ENCODE assay signal across 10 cellular contexts in the genomic region with DNA sequence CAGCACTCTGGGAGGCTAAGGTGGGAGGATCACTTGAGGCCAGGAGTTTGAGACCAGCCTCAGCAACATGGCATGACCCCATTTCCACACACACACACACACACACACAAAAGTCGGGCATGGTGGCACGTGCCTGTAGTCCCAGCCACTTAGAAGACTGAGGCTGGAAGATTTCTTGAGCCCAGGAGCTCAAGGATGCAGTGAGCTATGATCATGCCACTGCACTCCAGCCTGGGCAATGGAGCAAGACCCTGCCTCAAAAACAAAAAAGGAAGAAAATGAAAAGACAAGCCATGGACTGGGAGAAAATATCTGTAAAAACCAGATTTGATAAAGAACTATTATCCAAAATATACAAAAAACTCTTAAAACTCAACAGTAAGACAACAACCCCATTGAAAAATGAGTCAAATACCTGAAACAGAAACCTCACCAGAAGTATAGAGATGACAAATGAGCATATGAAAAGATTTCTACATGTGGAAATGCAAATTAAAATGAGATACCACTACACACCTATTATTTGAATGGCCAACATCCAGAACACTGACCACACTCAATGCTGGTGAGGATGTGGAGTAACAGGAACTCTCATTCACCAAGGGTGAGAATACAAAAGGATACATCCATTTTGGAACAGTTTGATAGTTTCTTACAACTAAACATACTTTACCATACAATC. TPM values are rescaled to one million over a fixed set of nuclear protein-coding genes. Genes with fewer than 3 reads are reported as not detected.
DNase-seq lines count a peak whose midpoint lies in the region; ATAC-seq and TF ChIP-seq lines count a peak whose summit lies in the region.
"Had no signal": no experiment of that assay in that cellular context is flagged by ENCODE, and none has a peak within 500 bp of the region (broad histone marks: within the 10 kb centered on the region; RNA-seq: fewer than 3 reads in every experiment).

No MANE protein-coding gene starts in this region.

- no peak for TF ChIP-seq CTCF in sigmoid colon (IDR thresholded peaks at IDR 0.05)

- 93 to 96% methylated on average over 2 of the region's 2 CpGs for WGBS in sigmoid colon, 2 donors

- TF ChIP-seq POLR2A in sigmoid colon (IDR thresholded peaks at IDR 0.05) = no peak

- H3K4me1 Mint-ChIP-seq in activated T-helper 2 cell treated with anti-CD3 and anti-CD28 coated beads, Interferon-gamma antibody, Interleukin-2, Interleukin-4, amounts not matched to agents 10 μg/mL and 5 μg/mL and 100 μg/mL, durations not matched to agents 14 hours and 24 hours and 36 hours (ENCODE audit: low read depth) = peaks cover 11% of the 10 kb centered on the region

- H3K4me3 Mint-ChIP-seq in activated T-helper 2 cell treated with anti-CD3 and anti-CD28 coated beads, Interferon-gamma antibody, Interleukin-2, Interleukin-4, amounts not matched to agents 10 μg/mL and 5 μg/mL and 100 μg/mL, durations not matched to agents 14 hours and 24 hours and 36 hours (ENCODE audit: low read depth) = no peak overlapping the region
- H3K4me3 Mint-ChIP-seq: central memory CD8-positive, alpha-beta T cell had no signal

- H3K9me3 Mint-ChIP-seq in activated T-helper 2 cell treated with anti-CD3 and anti-CD28 coated beads, Interferon-gamma antibody, Interleukin-2, Interleukin-4, amounts not matched to agents 10 μg/mL and 5 μg/mL and 100 μg/mL, durations not matched to agents 14 hours and 24 hours and 36 hours = no peaks in the 10 kb centered on the region
- H3K9me3 Mint-ChIP-seq: central memory CD8-positive, alpha-beta T cell had no signal

- ATAC-seq in GM18517 (IDR thresholded peaks at IDR 0.05; ENCODE audit: unreplicated experiment) = peak; percentile 68
- peak; percentile 49 for ATAC-seq in GM19467 (IDR thresholded peaks at IDR 0.05; ENCODE audit: unreplicated experiment)
- peak; percentile 68 for ATAC-seq in HG03025 (IDR thresholded peaks at IDR 0.05; ENCODE audit: low FRiP score, unreplicated experiment)

- peaks cover 6 to 83% (median 31%) of the 10 kb centered on the region in 4 donors for H3K36me3 ChIP-seq in sigmoid colon

- intact Hi-C loops in activated T-helper 2 cell treated with anti-CD3 and anti-CD28 coated beads, Interferon-gamma antibody, Interleukin-2, Interleukin-4, amounts not matched to agents 10 μg/mL and 5 μg/mL and 100 μg/mL, durations not matched to agents 14 hours and 24 hours and 36 hours (cut with micrococcal nuclease) = no loop called here
- intact Hi-C loops in sigmoid colon (cut with DNase I) = no loop called here

- H3K4me1 ChIP-seq in sigmoid colon = peaks cover 0 to 1% (median under 1%) of the 10 kb centered on the region in 4 donors

- H3K27me3 ChIP-seq in sigmoid colon = no peaks in the 10 kb centered on the region

- no peak overlapping the region for H3K4me3 ChIP-seq in sigmoid colon

- H3K27ac ChIP-seq in sigmoid colon = no peak overlapping the region

- H3K27me3 Mint-ChIP-seq in activated T-helper 2 cell treated with anti-CD3 and anti-CD28 coated beads, Interferon-gamma antibody, Interleukin-2, Interleukin-4, amounts not matched to agents 10 μg/mL and 5 μg/mL and 100 μg/mL, durations not matched to agents 14 hours and 24 hours and 36 hours (ENCODE audit: low read depth) = no peaks in the 10 kb centered on the region
- H3K27me3 Mint-ChIP-seq: central memory CD8-positive, alpha-beta T cell had no signal

- H3K9me3 ChIP-seq in sigmoid colon = no peaks in the 10 kb centered on the region

- TF ChIP-seq EP300 in sigmoid colon (IDR thresholded peaks at IDR 0.05) = no peak

- DNase-seq in activated T-helper 2 cell treated with anti-CD3 and anti-CD28 coated beads, Interferon-gamma antibody, Interleukin-2, Interleukin-4, amounts not matched to agents 10 μg/mL and 5 μg/mL and 100 μg/mL, durations not matched to agents 14 hours and 24 hours and 36 hours (ENCODE audit: low spot score) = no peak
- DNase-seq in SHP77 (lab: John Stamatoyannopoulos, UW) = no peak
- DNase-seq in NCI-H2196 (lab: John Stamatoyannopoulos, UW; ENCODE audit: unreplicated experiment) = no peak
- DNase-seq in DMS 273 (lab: John Stamatoyannopoulos, UW; ENCODE audit: unreplicated experiment) = no peak
- DNase-seq in sigmoid colon = no peak
- DNase-seq: MM.1S had no signal

- peak overlapping the region; percentile 14 for H3K27ac Mint-ChIP-seq in activated T-helper 2 cell treated with anti-CD3 and anti-CD28 coated beads, Interferon-gamma antibody, Interleukin-2, Interleukin-4, amounts not matched to agents 10 μg/mL and 5 μg/mL and 100 μg/mL, durations not matched to agents 14 hours and 24 hours and 36 hours

- peaks cover 71% of the 10 kb centered on the region for H3K36me3 Mint-ChIP-seq in activated T-helper 2 cell treated with anti-CD3 and anti-CD28 coated beads, Interferon-gamma antibody, Interleukin-2, Interleukin-4, amounts not matched to agents 10 μg/mL and 5 μg/mL and 100 μg/mL, durations not matched to agents 14 hours and 24 hours and 36 hours (ENCODE audit: low read depth)

RNA-seq across cellular contexts. Expression of gene DNAJA1, which starts 24.7 kb away (rescaled TPM):
- 257 and 259 TPM in 2 replicates for total RNA-seq in activated T-helper 2 cell treated with anti-CD3 and anti-CD28 coated beads, Interferon-gamma antibody, Interleukin-2, Interleukin-4, amounts not matched to agents 10 μg/mL and 5 μg/mL and 100 μg/mL, durations not matched to agents 14 hours and 24 hours and 36 hours
- 100 to 1,000 TPM in 1 of 4 donors, 10 to 100 TPM in 3; 49.0 to 102 (median 76.6) TPM for total RNA-seq in sigmoid colon
- polyA plus RNA-seq in sigmoid colon = 10 to 100 TPM; 59.5 to 94.6 (median 71.1) TPM

RNA-seq across cellular contexts. Expression of gene SMU1, which starts 26.7 kb away (rescaled TPM):
- 27.6 and 28.3 TPM in 2 replicates for total RNA-seq in activated T-helper 2 cell treated with anti-CD3 and anti-CD28 coated beads, Interferon-gamma antibody, Interleukin-2, Interleukin-4, amounts not matched to agents 10 μg/mL and 5 μg/mL and 100 μg/mL, durations not matched to agents 14 hours and 24 hours and 36 hours
- total RNA-seq in sigmoid colon = 10 to 100 TPM; 15.0 to 22.3 (median 20.1) TPM
- polyA plus RNA-seq in sigmoid colon = 10 to 100 TPM in 2 of 3 donors, 1 to 10 TPM in 1; 8.4 to 11.9 (median 10.4) TPM

RNA-seq across cellular contexts. Expression of gene APTX, which starts 48.4 kb away (rescaled TPM):
- 46.7 and 47.4 TPM in 2 replicates for total RNA-seq in activated T-helper 2 cell treated with anti-CD3 and anti-CD28 coated beads, Interferon-gamma antibody, Interleukin-2, Interleukin-4, amounts not matched to agents 10 μg/mL and 5 μg/mL and 100 μg/mL, durations not matched to agents 14 hours and 24 hours and 36 hours
- 10 to 100 TPM; 11.4 to 27.1 (median 18.0) TPM for total RNA-seq in sigmoid colon
- polyA plus RNA-seq in sigmoid colon = 10 to 100 TPM; 21.6 to 32.3 (median 24.7) TPM
